ENCODE assay signal across 11 cellular contexts in genomic region chr6:52672422-52673025, GRCh38. TPM values are rescaled to one million over a fixed set of nuclear protein-coding genes. Genes with fewer than 3 reads are reported as not detected.
DNase-seq lines count a peak whose midpoint lies in the region; ATAC-seq and TF ChIP-seq lines count a peak whose summit lies in the region.
"Had no signal": no experiment of that assay in that cellular context is flagged by ENCODE, and none has a peak within 500 bp of the region (broad histone marks: within the 10 kb centered on the region; RNA-seq: fewer than 3 reads in every experiment).

No MANE protein-coding gene starts in this region.

- no peak overlapping the region for H3K27ac Mint-ChIP-seq in activated CD8-positive, alpha-beta T cell treated with anti-CD3 and anti-CD28 coated beads, Interleukin-2, amount 10 ng/mL, durations not matched to agents 7 days and 5 days
- no peak overlapping the region for H3K27ac Mint-ChIP-seq in memory B cell

- no peaks in the 10 kb centered on the region for H3K4me1 ChIP-seq in prostate gland (replicated peaks)

- POLR2A ChIA-PET in activated CD8-positive, alpha-beta T cell treated with anti-CD3 and anti-CD28 coated beads, Interleukin-2, amount 10 ng/mL, durations not matched to agents 7 days and 5 days (lab: Charles Lee): no interaction called here

- no peaks in the 10 kb centered on the region for H3K36me3 ChIP-seq in prostate gland
- H3K36me3 ChIP-seq: right atrium auricular region had no signal

- CTCF ChIA-PET in activated CD8-positive, alpha-beta T cell treated with anti-CD3 and anti-CD28 coated beads, Interleukin-2, amount 10 ng/mL, durations not matched to agents 7 days and 5 days (lab: Charles Lee): interaction anchor here (0.9 to 3.3 kb wide), 6 partner anchors 9 to 384 kb away, joined by 3 to 15 read pairs (median 4); no protein-coding TSS in a partner anchor

- H3K9me3 Mint-ChIP-seq in activated CD8-positive, alpha-beta T cell treated with anti-CD3 and anti-CD28 coated beads, Interleukin-2, amount 10 ng/mL, durations not matched to agents 7 days and 5 days (ENCODE audit: insufficient read depth): no peaks in the 10 kb centered on the region
- H3K9me3 Mint-ChIP-seq in memory B cell: peaks cover 4% of the 10 kb centered on the region

- H3K4me3 Mint-ChIP-seq in activated CD8-positive, alpha-beta T cell treated with anti-CD3 and anti-CD28 coated beads, Interleukin-2, amount 10 ng/mL, durations not matched to agents 7 days and 5 days: peak overlapping the region; percentile 89
- H3K4me3 Mint-ChIP-seq in memory B cell: peak overlapping the region; percentile 94

- no peaks in the 10 kb centered on the region for H3K9me3 ChIP-seq in prostate gland
- H3K9me3 ChIP-seq: right atrium auricular region had no signal

- WGBS in prostate gland: 95% methylated on average over 9 of the region's 9 CpGs

- no peak for ATAC-seq in activated CD8-positive, alpha-beta T cell treated with anti-CD3 and anti-CD28 coated beads, Interleukin-2, amount 10 ng/mL, durations not matched to agents 7 days and 5 days
- ATAC-seq in memory B cell (ENCODE audit: low read depth) (no peak), HG02938 (IDR thresholded peaks at IDR 0.05; ENCODE audit: unreplicated experiment) (no peak), GM21515 (IDR thresholded peaks at IDR 0.05; ENCODE audit: unreplicated experiment) (no peak)
- ATAC-seq: left lobe of liver had no signal

- H3K27ac ChIP-seq in prostate gland: no peak overlapping the region
- H3K27ac ChIP-seq: right atrium auricular region had no signal

- no peaks in the 10 kb centered on the region for H3K27me3 ChIP-seq in prostate gland (replicated peaks; ENCODE audit: insufficient read depth)
- H3K27me3 ChIP-seq: right atrium auricular region had no signal

- H3K4me3 ChIP-seq in prostate gland: no peak overlapping the region
- H3K4me3 ChIP-seq: right atrium auricular region had no signal

- intact Hi-C loops in prostate gland (cut with DNase I): no loop called here

- TF ChIP-seq POLR2A in prostate gland (IDR thresholded peaks at IDR 0.05): no peak

- H3K4me1 Mint-ChIP-seq in activated CD8-positive, alpha-beta T cell treated with anti-CD3 and anti-CD28 coated beads, Interleukin-2, amount 10 ng/mL, durations not matched to agents 7 days and 5 days (ENCODE audit: low read depth): peaks cover 38% of the 10 kb centered on the region
- H3K4me1 Mint-ChIP-seq in memory B cell: peaks cover 30% of the 10 kb centered on the region

- TF ChIP-seq CTCF in prostate gland (IDR thresholded peaks at IDR 0.05): no peak

- DNase-seq in COLO668 (lab: John Stamatoyannopoulos, UW; ENCODE audit: unreplicated experiment) (peak; percentile 8), HK-2 (ENCODE audit: unreplicated experiment) (peak; percentile 16), memory B cell (ENCODE audit: low spot score in 2 of 2) (no peak), prostate gland (ENCODE audit: low spot score) (no peak), cerebellar nuclear complex (lab: John Stamatoyannopoulos, UW) (no peak)
- DNase-seq in activated CD8-positive, alpha-beta T cell treated with anti-CD3 and anti-CD28 coated beads, Interleukin-2, amount 10 ng/mL, durations not matched to agents 7 days and 5 days: no peak
- DNase-seq: activated CD4-positive, alpha-beta T cell treated with anti-CD3 and anti-CD28 coated beads for 48 hours had no signal

- peaks cover 17% of the 10 kb centered on the region for H3K36me3 Mint-ChIP-seq in activated CD8-positive, alpha-beta T cell treated with anti-CD3 and anti-CD28 coated beads, Interleukin-2, amount 10 ng/mL, durations not matched to agents 7 days and 5 days (ENCODE audit: low read depth)
- H3K36me3 Mint-ChIP-seq in memory B cell: peaks cover 12% of the 10 kb centered on the region

- no peaks in the 10 kb centered on the region for H3K27me3 Mint-ChIP-seq in activated CD8-positive, alpha-beta T cell treated with anti-CD3 and anti-CD28 coated beads, Interleukin-2, amount 10 ng/mL, durations not matched to agents 7 days and 5 days (ENCODE audit: low read depth)
- no peaks in the 10 kb centered on the region for H3K27me3 Mint-ChIP-seq in memory B cell

RNA-seq across cellular contexts. Expression of gene TMEM14A, which starts 1.6 kb away (rescaled TPM):
- total RNA-seq in activated CD8-positive, alpha-beta T cell treated with anti-CD3 and anti-CD28 coated beads, Interleukin-2, amount 10 ng/mL, durations not matched to agents 7 days and 5 days: 10 to 100 TPM; 21.5 to 22.2 TPM
- 10 to 100 TPM; 55.6 to 56.4 TPM for total RNA-seq in prostate gland

Comparison
In these comparisons a context has a peak if more than half of its experiments do, and no peak if none do; other contexts are left out.
1. DNase-seq: peak in COLO668 (single experiment) and HK-2 (single experiment); none in activated CD8-positive, alpha-beta T cell treated with anti-CD3 and anti-CD28 coated beads, Interleukin-2, amount 10 ng/mL, durations not matched to agents 7 days and 5 days (single experiment), memory B cell (0 of 2), prostate gland (single experiment) and cerebellar nuclear complex (0 of 2).